ENCODE assay signal across 26 cellular contexts in the genomic region with DNA sequence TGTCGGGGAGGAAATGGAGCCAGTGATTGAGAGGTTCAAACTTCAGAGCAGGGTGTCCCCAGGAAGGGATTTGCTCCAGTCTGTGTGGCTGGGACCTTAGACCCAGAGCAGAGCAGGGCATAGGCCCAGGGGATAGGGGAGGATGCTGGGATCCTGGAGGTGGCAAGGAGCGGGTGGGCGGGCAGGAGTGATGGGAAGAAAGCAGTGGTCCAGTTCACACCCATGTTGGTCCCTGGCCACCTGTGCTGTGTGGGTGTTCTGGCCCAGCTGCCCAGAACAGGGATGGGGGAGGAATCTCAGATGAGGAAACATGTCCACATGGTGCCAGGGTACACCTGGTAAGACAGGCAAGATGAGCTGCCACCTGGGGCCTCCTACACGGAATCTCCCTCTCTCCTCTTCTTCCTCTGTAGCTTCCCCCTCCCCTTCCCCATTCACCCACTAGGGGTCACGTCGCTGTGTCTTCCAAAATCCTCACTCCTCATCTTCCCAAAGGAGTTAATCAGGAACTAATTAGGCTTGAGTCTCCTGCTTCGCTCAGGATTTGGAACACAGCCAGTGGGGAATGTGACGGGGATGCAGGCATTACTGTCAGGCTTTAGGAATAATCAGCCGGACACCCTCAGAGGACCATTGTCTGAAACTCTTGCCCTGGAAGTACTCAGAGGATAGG. TPM values are rescaled to one million over a fixed set of nuclear protein-coding genes. Genes with fewer than 3 reads are reported as not detected.
DNase-seq lines count a peak whose midpoint lies in the region; ATAC-seq and TF ChIP-seq lines count a peak whose summit lies in the region.
"Had no signal": no experiment of that assay in that cellular context is flagged by ENCODE, and none has a peak within 500 bp of the region (broad histone marks: within the 10 kb centered on the region; RNA-seq: fewer than 3 reads in every experiment).

No MANE protein-coding gene starts in this region.

- no peak overlapping the region for H3K27ac Mint-ChIP-seq in type B pancreatic cell
- no peak overlapping the region for H3K27ac Mint-ChIP-seq in activated T-cell treated with anti-CD3 and anti-CD28 coated beads, Interleukin-2, amount 50 U/mL, for 72 hours
- H3K27ac Mint-ChIP-seq: CD14-positive monocyte; effector memory CD8-positive, alpha-beta T cell; mesothelial cell of epicardium; stimulated activated naive B cell treated with anti-CD40 and anti-IgM and Interleukin-4, amounts not matched to agents 10 μg/mL and 1 μg/mL and 100 μg/mL, for 72 hours; T-helper 17 cell had no signal

- peak; percentile 52 for TF ChIP-seq CTCF in type B pancreatic cell (conservative IDR thresholded peaks at IDR 0.05)

- H3K9me3 Mint-ChIP-seq in type B pancreatic cell = no peaks in the 10 kb centered on the region
- no peaks in the 10 kb centered on the region for H3K9me3 Mint-ChIP-seq in activated T-cell treated with anti-CD3 and anti-CD28 coated beads, Interleukin-2, amount 50 U/mL, for 72 hours
- H3K9me3 Mint-ChIP-seq: effector memory CD8-positive, alpha-beta T cell; mesothelial cell of epicardium; stimulated activated naive B cell treated with anti-CD40 and anti-IgM and Interleukin-4, amounts not matched to agents 10 μg/mL and 1 μg/mL and 100 μg/mL, for 72 hours had no signal

- H3K36me3 Mint-ChIP-seq in type B pancreatic cell = no peaks in the 10 kb centered on the region
- no peaks in the 10 kb centered on the region for H3K36me3 Mint-ChIP-seq in activated T-cell treated with anti-CD3 and anti-CD28 coated beads, Interleukin-2, amount 50 U/mL, for 72 hours (ENCODE audit: insufficient read depth in 2 of 2)
- H3K36me3 Mint-ChIP-seq: mesothelial cell of epicardium had no signal

- no peaks in the 10 kb centered on the region for H3K36me3 ChIP-seq in iPS-15b (ENCODE audit: control insufficient read depth, insufficient read depth, low read length)
- H3K36me3 ChIP-seq: MG63, right atrium auricular region, thyroid gland had no signal

- peaks cover 78% of the 10 kb centered on the region for H3K27me3 Mint-ChIP-seq in type B pancreatic cell
- H3K27me3 Mint-ChIP-seq in activated T-cell treated with anti-CD3 and anti-CD28 coated beads, Interleukin-2, amount 50 U/mL, for 72 hours (ENCODE audit: low read depth) = peaks cover 70% of the 10 kb centered on the region

- H3K9me3 ChIP-seq in iPS-15b (ENCODE audit: control insufficient read depth, insufficient read depth, low read length) = no peaks in the 10 kb centered on the region
- H3K9me3 ChIP-seq: MG63, right atrium auricular region, thyroid gland had no signal

- H3K4me1 Mint-ChIP-seq in type B pancreatic cell (ENCODE audit: unreplicated experiment) = no peaks in the 10 kb centered on the region
- peaks cover 8% of the 10 kb centered on the region for H3K4me1 Mint-ChIP-seq in activated T-cell treated with anti-CD3 and anti-CD28 coated beads, Interleukin-2, amount 50 U/mL, for 72 hours (ENCODE audit: low read depth)

- peaks cover 73% of the 10 kb centered on the region for H3K27me3 ChIP-seq in iPS-15b (ENCODE audit: control insufficient read depth, insufficient read depth, low read length)
- H3K27me3 ChIP-seq: MG63, thyroid gland had no signal

- peak overlapping the region; percentile 63 for H3K4me3 ChIP-seq in iPS-15b (ENCODE audit: low read depth, low read length)
- H3K4me3 ChIP-seq: hepatocyte, MG63, right atrium auricular region, thyroid gland had no signal

- peak overlapping the region; percentile 81 for H3K4me3 Mint-ChIP-seq in type B pancreatic cell
- no peak overlapping the region for H3K4me3 Mint-ChIP-seq in activated T-cell treated with anti-CD3 and anti-CD28 coated beads, Interleukin-2, amount 50 U/mL, for 72 hours
- H3K4me3 Mint-ChIP-seq: stimulated activated naive B cell treated with anti-CD40 and anti-IgM and Interleukin-4, amounts not matched to agents 10 μg/mL and 1 μg/mL and 100 μg/mL, for 72 hours had no signal

- ATAC-seq in activated T-cell treated with anti-CD3 and anti-CD28 coated beads, Interleukin-2, amount 50 U/mL, for 72 hours (replicated peaks in 1 of 2) = no peak
- ATAC-seq: effector memory CD8-positive, alpha-beta T cell; stimulated activated naive B cell treated with anti-CD40 and anti-IgM and Interleukin-4, amounts not matched to agents 10 μg/mL and 1 μg/mL and 100 μg/mL, for 72 hours; T-helper 17 cell had no signal

- peaks cover 9% of the 10 kb centered on the region for H3K4me1 ChIP-seq in iPS-15b (ENCODE audit: control insufficient read depth, insufficient read depth, low read length)

- DNase-seq in NCI-H82 (lab: John Stamatoyannopoulos, UW) = peak; percentile 71
- DNase-seq in NCI-H82 treated with DMSO at 0.1 percent for 48 hours (lab: John Stamatoyannopoulos, UW; ENCODE audit: unreplicated experiment) = no peak
- peak; percentile 61 for DNase-seq in NCI-H69 (lab: John Stamatoyannopoulos, UW)
- DNase-seq in type B pancreatic cell (ENCODE audit: extremely low spot score, unreplicated experiment) = peak; percentile 55
- no peak for DNase-seq in iPS-NIHi11 (ENCODE audit: low spot score)
- no peak for DNase-seq in DMS114 treated with DMSO at 0.1 percent for 48 hours (lab: John Stamatoyannopoulos, UW; ENCODE audit: unreplicated experiment)
- no peak for DNase-seq in activated T-cell treated with anti-CD3 and anti-CD28 coated beads, Interleukin-2, amount 50 U/mL, for 72 hours
- DNase-seq: activated CD4-positive, alpha-beta T cell treated with anti-CD3 and anti-CD28 coated beads for 1 hour; activated gamma-delta T cell; amniotic stem cell; cerebellar nuclear complex; DND-41; effector memory CD8-positive, alpha-beta T cell; IMR-90; kidney glomerular epithelial cell; MG63; nucleus accumbens; SHP77 treated with DMSO at 0.1 percent for 48 hours; stimulated activated naive B cell treated with anti-CD40 and anti-IgM and Interleukin-4, amounts not matched to agents 10 μg/mL and 1 μg/mL and 100 μg/mL, for 72 hours; T-helper 17 cell; thyroid gland had no signal

- H3K9ac ChIP-seq in iPS-15b (ENCODE audit: low read depth, low read length) = no peak overlapping the region

RNA-seq across cellular contexts. Expression of gene BEAN1, which starts 2.3 kb away (rescaled TPM):
- total RNA-seq in type B pancreatic cell (ENCODE audit: low replicate concordance) = 1.1 and 3.2 TPM in 2 replicates
- not detected for total RNA-seq in activated T-cell treated with anti-CD3 and anti-CD28 coated beads, Interleukin-2, amount 50 U/mL, for 72 hours
- total RNA-seq: IMR-90, T-helper 17 cell had no signal

Comparison
In these comparisons a context has a peak if more than half of its experiments do, and no peak if none do; other contexts are left out.
1. DNase-seq: peak in NCI-H82 (single experiment), NCI-H69 (single experiment) and type B pancreatic cell (single experiment); none in NCI-H82 treated with DMSO at 0.1 percent for 48 hours (single experiment), iPS-NIHi11 (single experiment), DMS114 treated with DMSO at 0.1 percent for 48 hours (single experiment) and activated T-cell treated with anti-CD3 and anti-CD28 coated beads, Interleukin-2, amount 50 U/mL, for 72 hours (0 of 2).